In genomic region chr9:136615631-136616306, GRCh38 we compare ENCODE assay signal across 15 cellular contexts. TPM values are rescaled to one million over a fixed set of nuclear protein-coding genes. Genes with fewer than 3 reads are reported as not detected.
A peak's percentile ranks its signal among the peaks of the same experiment; 100 is the strongest.
DNase-seq lines count a peak whose midpoint lies in the region; ATAC-seq and TF ChIP-seq lines count a peak whose summit lies in the region.
"Had no signal": no experiment of that assay in that cellular context is flagged by ENCODE, and none has a peak within 500 bp of the region (broad histone marks: within the 10 kb centered on the region; RNA-seq: fewer than 3 reads in every experiment).

No MANE protein-coding gene starts in this region.

- peak overlapping the region; percentile 14 for H3K14ac ChIP-seq in trophoblast cell (ENCODE audit: low read length)

- H3K36me3 ChIP-seq in colonic mucosa (no peaks in the 10 kb centered on the region), trophoblast cell (ENCODE audit: control insufficient read depth in 1 of 2, insufficient read depth in 2 of 2, low read length in 2 of 2) (no peaks in the 10 kb centered on the region)
- H3K36me3 ChIP-seq: esophagus squamous epithelium, thyroid gland had no signal

- H4K91ac ChIP-seq in trophoblast cell (ENCODE audit: low read depth, low read length) = peak overlapping the region; percentile 81

- peak; percentile 49 for ATAC-seq in activated CD8-positive, alpha-beta T cell treated with anti-CD3 and anti-CD28 coated beads for 36 hours
- no peak for ATAC-seq in activated CD8-positive, alpha-beta T cell treated with anti-CD3 and anti-CD28 coated beads, Interleukin-2, amount 10 ng/mL, durations not matched to agents 7 days and 5 days
- ATAC-seq in GM18502 (IDR thresholded peaks at IDR 0.05; ENCODE audit: poor library complexity, unreplicated experiment) (no peak), GM19035 (IDR thresholded peaks at IDR 0.05; ENCODE audit: unreplicated experiment) (no peak)

- peak overlapping the region; percentile 55 for H2AK5ac ChIP-seq in trophoblast cell (ENCODE audit: low read length)

- H3K27ac ChIP-seq in colonic mucosa (no peak overlapping the region), trophoblast cell (ENCODE audit: low read depth, low read length) (no peak overlapping the region)

- H2BK5ac ChIP-seq in trophoblast cell (ENCODE audit: low read depth, low read length, poor library complexity) = no peak overlapping the region

- H3K4me3 ChIP-seq in colonic mucosa (no peak overlapping the region), trophoblast cell (ENCODE audit: low read depth, low read length) (no peak overlapping the region)
- H3K4me3 ChIP-seq: esophagus squamous epithelium, thyroid gland had no signal

- H4K8ac ChIP-seq in trophoblast cell (ENCODE audit: low read depth, low read length) = peak overlapping the region; percentile 15

- POLR2A ChIA-PET in activated CD8-positive, alpha-beta T cell treated with anti-CD3 and anti-CD28 coated beads for 36 hours (lab: Charles Lee) = no interaction called here
- POLR2A ChIA-PET in activated CD8-positive, alpha-beta T cell treated with anti-CD3 and anti-CD28 coated beads, Interleukin-2, amount 10 ng/mL, durations not matched to agents 7 days and 5 days (lab: Charles Lee) = no interaction called here

- DNase-seq in activated CD8-positive, alpha-beta T cell treated with anti-CD3 and anti-CD28 coated beads for 36 hours = no peak
- no peak for DNase-seq in activated CD8-positive, alpha-beta T cell treated with anti-CD3 and anti-CD28 coated beads, Interleukin-2, amount 10 ng/mL, durations not matched to agents 7 days and 5 days
- DNase-seq in NOMO-1 treated with DMSO at 0.1 percent for 48 hours (lab: John Stamatoyannopoulos, UW; ENCODE audit: unreplicated experiment) = peak; percentile 41
- peak; percentile 21 for DNase-seq in colonic mucosa
- no peak for DNase-seq in trophoblast cell
- DNase-seq in DMS 273 (lab: John Stamatoyannopoulos, UW; ENCODE audit: unreplicated experiment) = no peak
- DNase-seq: activated T-cell treated with anti-CD3 and anti-CD28 coated beads, Interleukin-2, amount 50 U/mL, for 1 hour; esophagus squamous epithelium; mammary epithelial cell; NCI-H2029; stimulated activated CD4-positive, alpha-beta T cell treated with anti-CD3 and anti-CD28 coated beads, Interleukin-15, amount 100 ng/mL, for 24 hours; thyroid gland had no signal

- no peak overlapping the region for H3K4ac ChIP-seq in trophoblast cell (ENCODE audit: low read depth, low read length)

- H3K36me3 Mint-ChIP-seq in activated CD8-positive, alpha-beta T cell treated with anti-CD3 and anti-CD28 coated beads for 36 hours (ENCODE audit: low read depth) = no peaks in the 10 kb centered on the region
- no peaks in the 10 kb centered on the region for H3K36me3 Mint-ChIP-seq in activated CD8-positive, alpha-beta T cell treated with anti-CD3 and anti-CD28 coated beads, Interleukin-2, amount 10 ng/mL, durations not matched to agents 7 days and 5 days (ENCODE audit: low read depth)
- H3K36me3 Mint-ChIP-seq: IgD-negative memory B cell had no signal

- no peaks in the 10 kb centered on the region for H3K9me3 ChIP-seq in colonic mucosa
- peaks cover 1% of the 10 kb centered on the region for H3K9me3 ChIP-seq in trophoblast cell (ENCODE audit: insufficient read depth, low read depth, low read length)
- H3K9me3 ChIP-seq: esophagus squamous epithelium, thyroid gland had no signal

- H4K12ac ChIP-seq in trophoblast cell (ENCODE audit: low read depth, low read length) = no peak overlapping the region

- peaks cover 14% of the 10 kb centered on the region for H3K79me1 ChIP-seq in trophoblast cell (ENCODE audit: low read length)

- no CpG with 5 or more reads among the region's 17 CpGs for WGBS in trophoblast cell (ENCODE audit: extremely low coverage, insufficient coverage, insufficient read length)

- no peak overlapping the region for H3K4me3 Mint-ChIP-seq in activated CD8-positive, alpha-beta T cell treated with anti-CD3 and anti-CD28 coated beads for 36 hours
- no peak overlapping the region for H3K4me3 Mint-ChIP-seq in activated CD8-positive, alpha-beta T cell treated with anti-CD3 and anti-CD28 coated beads, Interleukin-2, amount 10 ng/mL, durations not matched to agents 7 days and 5 days

- H3K18ac ChIP-seq in trophoblast cell (ENCODE audit: low read length) = no peak overlapping the region

- H3K4me2 ChIP-seq in trophoblast cell (ENCODE audit: low read length) = no peak overlapping the region

- H2BK120ac ChIP-seq in trophoblast cell (ENCODE audit: insufficient read depth, low read length, poor library complexity) = peak overlapping the region; percentile 24

- no peak overlapping the region for H3K27ac Mint-ChIP-seq in activated CD8-positive, alpha-beta T cell treated with anti-CD3 and anti-CD28 coated beads for 36 hours
- H3K27ac Mint-ChIP-seq in activated CD8-positive, alpha-beta T cell treated with anti-CD3 and anti-CD28 coated beads, Interleukin-2, amount 10 ng/mL, durations not matched to agents 7 days and 5 days = no peak overlapping the region

- H3K9me3 Mint-ChIP-seq in activated CD8-positive, alpha-beta T cell treated with anti-CD3 and anti-CD28 coated beads for 36 hours = no peaks in the 10 kb centered on the region
- H3K9me3 Mint-ChIP-seq in activated CD8-positive, alpha-beta T cell treated with anti-CD3 and anti-CD28 coated beads, Interleukin-2, amount 10 ng/mL, durations not matched to agents 7 days and 5 days (ENCODE audit: insufficient read depth) = no peaks in the 10 kb centered on the region
- H3K9me3 Mint-ChIP-seq: IgD-negative memory B cell had no signal

- CTCF ChIA-PET in activated CD8-positive, alpha-beta T cell treated with anti-CD3 and anti-CD28 coated beads for 36 hours (lab: Charles Lee) = no interaction called here
- CTCF ChIA-PET in activated CD8-positive, alpha-beta T cell treated with anti-CD3 and anti-CD28 coated beads, Interleukin-2, amount 10 ng/mL, durations not matched to agents 7 days and 5 days (lab: Charles Lee) = no interaction called here

- no peaks in the 10 kb centered on the region for H3K4me1 Mint-ChIP-seq in activated CD8-positive, alpha-beta T cell treated with anti-CD3 and anti-CD28 coated beads for 36 hours (ENCODE audit: low read depth)
- H3K4me1 Mint-ChIP-seq in activated CD8-positive, alpha-beta T cell treated with anti-CD3 and anti-CD28 coated beads, Interleukin-2, amount 10 ng/mL, durations not matched to agents 7 days and 5 days (ENCODE audit: low read depth) = peaks cover 18% of the 10 kb centered on the region

- TF ChIP-seq CTCF in activated CD8-positive, alpha-beta T cell treated with anti-CD3 and anti-CD28 coated beads for 36 hours (IDR thresholded peaks at IDR 0.05) = no peak
- TF ChIP-seq CTCF in colonic mucosa (IDR thresholded peaks at IDR 0.05) = no peak

- H2AFZ ChIP-seq in trophoblast cell (ENCODE audit: insufficient read depth, low read length, poor library complexity) = no peak overlapping the region

- peak overlapping the region; percentile 15 for H2BK12ac ChIP-seq in trophoblast cell (ENCODE audit: low read length)

- H3K79me2 ChIP-seq in trophoblast cell (ENCODE audit: control insufficient read depth, insufficient read depth, low read length, poor library complexity) = peaks cover 2% of the 10 kb centered on the region

- H3K4me1 ChIP-seq in colonic mucosa (peaks cover 12% of the 10 kb centered on the region), trophoblast cell (ENCODE audit: control insufficient read depth in 1 of 2, insufficient read depth in 2 of 2, low read length in 2 of 2) (peaks cover 3 to 10% of the 10 kb centered on the region in 2 experiments)

- intact Hi-C loops in activated CD8-positive, alpha-beta T cell treated with anti-CD3 and anti-CD28 coated beads for 36 hours (cut with micrococcal nuclease) = no loop called here
- intact Hi-C loops in colonic mucosa (cut with DNase I) = no loop called here

- H3K9ac ChIP-seq in colonic mucosa (ENCODE audit: low read depth in 2 of 2, low read length in 2 of 2) (peak overlapping the region in 1 of 2 donors; percentile 1), trophoblast cell (ENCODE audit: low read length) (no peak overlapping the region)

- no peaks in the 10 kb centered on the region for H3K27me3 ChIP-seq in colonic mucosa
- H3K27me3 ChIP-seq in trophoblast cell (ENCODE audit: insufficient read depth, low read length) = no peaks in the 10 kb centered on the region
- H3K27me3 ChIP-seq: thyroid gland had no signal

- H3K23ac ChIP-seq in trophoblast cell (ENCODE audit: low read length) = no peak overlapping the region

- H3K27me3 Mint-ChIP-seq in activated CD8-positive, alpha-beta T cell treated with anti-CD3 and anti-CD28 coated beads for 36 hours = no peaks in the 10 kb centered on the region
- no peaks in the 10 kb centered on the region for H3K27me3 Mint-ChIP-seq in activated CD8-positive, alpha-beta T cell treated with anti-CD3 and anti-CD28 coated beads, Interleukin-2, amount 10 ng/mL, durations not matched to agents 7 days and 5 days (ENCODE audit: low read depth)
- H3K27me3 Mint-ChIP-seq: IgD-negative memory B cell had no signal

RNA-seq across cellular contexts. Expression of gene EGFL7, which starts 46.9 kb away (rescaled TPM):
- total RNA-seq in activated CD8-positive, alpha-beta T cell treated with anti-CD3 and anti-CD28 coated beads for 36 hours = 1 to 10 TPM; 1.1 to 1.6 TPM
- 1 to 10 TPM; 1.9 TPM for total RNA-seq in activated CD8-positive, alpha-beta T cell treated with anti-CD3 and anti-CD28 coated beads, Interleukin-2, amount 10 ng/mL, durations not matched to agents 7 days and 5 days
- 10 to 100 TPM; 17.3 to 28.4 TPM for total RNA-seq in colonic mucosa
- 29.6 and 29.9 TPM in 2 replicates for polyA plus RNA-seq in trophoblast cell (2013)
- polyA plus RNA-seq: IgD-negative memory B cell had no signal

Comparison
In these comparisons a context has a peak if more than half of its experiments do, and no peak if none do; other contexts are left out.
1. DNase-seq: peak in NOMO-1 treated with DMSO at 0.1 percent for 48 hours (single experiment) and colonic mucosa (single experiment); none in activated CD8-positive, alpha-beta T cell treated with anti-CD3 and anti-CD28 coated beads for 36 hours (single experiment), activated CD8-positive, alpha-beta T cell treated with anti-CD3 and anti-CD28 coated beads, Interleukin-2, amount 10 ng/mL, durations not matched to agents 7 days and 5 days (single experiment), trophoblast cell (0 of 2) and DMS 273 (single experiment).
2. RNA of gene EGFL7, which starts 46.9 kb away (total RNA-seq): 17.3 to 28.4 TPM in colonic mucosa; 1.9 TPM in activated CD8-positive, alpha-beta T cell treated with anti-CD3 and anti-CD28 coated beads, Interleukin-2, amount 10 ng/mL, durations not matched to agents 7 days and 5 days and 1.1 to 1.6 TPM in activated CD8-positive, alpha-beta T cell treated with anti-CD3 and anti-CD28 coated beads for 36 hours; every median in the first group is over 4 times any median in the second.